1 cellular context compared by ENCODE assay signal in genomic region chr21:39840373-39841097, GRCh38.
TF ChIP-seq lines count a peak whose summit lies in the region.

No MANE protein-coding gene starts in this region.

TF ChIP-seq in H1, 55 proteins besides CTCF, POLR2A, EP300 and RAD21:
- TF ChIP-seq HDAC2 (IDR thresholded peaks at IDR 0.05; ENCODE audit: borderline replicate concordance in 1 of 2, low read depth in 2 of 2, low read length in 2 of 2) (no peak), RFX5 (IDR thresholded peaks at IDR 0.05; ENCODE audit: borderline replicate concordance, low read depth, low read length) (no peak), CBX8 (IDR thresholded peaks at IDR 0.05; ENCODE audit: borderline replicate concordance, low read depth, low read length) (no peak), RBBP5 (IDR thresholded peaks at IDR 0.05; ENCODE audit: borderline replicate concordance, low read depth, low read length) (no peak), E2F6 (IDR thresholded peaks at IDR 0.05) (no peak), CREB1 (IDR thresholded peaks at IDR 0.05) (no peak), CTBP2 (IDR thresholded peaks at IDR 0.05; ENCODE audit: borderline replicate concordance, insufficient read depth, insufficient read length, low read length) (no peak), EZH2 (IDR thresholded peaks at IDR 0.05; ENCODE audit: low read depth, low read length, severe bottlenecking) (no peak), CHD2 (IDR thresholded peaks at IDR 0.05; ENCODE audit: low read length) (no peak), RXRA (IDR thresholded peaks at IDR 0.05; ENCODE audit: insufficient read depth, low read depth, low read length) (no peak), KDM5A (IDR thresholded peaks at IDR 0.05; ENCODE audit: low read length) (no peak), SIN3A (conservative IDR thresholded peaks at IDR 0.05 in 1 of 2, IDR thresholded peaks at IDR 0.05 in 1 of 2; ENCODE audit: low read depth in 1 of 2, low read length in 2 of 2) (no peak), ATF2 (IDR thresholded peaks at IDR 0.05; ENCODE audit: low read length) (no peak)
